In the genomic region with DNA sequence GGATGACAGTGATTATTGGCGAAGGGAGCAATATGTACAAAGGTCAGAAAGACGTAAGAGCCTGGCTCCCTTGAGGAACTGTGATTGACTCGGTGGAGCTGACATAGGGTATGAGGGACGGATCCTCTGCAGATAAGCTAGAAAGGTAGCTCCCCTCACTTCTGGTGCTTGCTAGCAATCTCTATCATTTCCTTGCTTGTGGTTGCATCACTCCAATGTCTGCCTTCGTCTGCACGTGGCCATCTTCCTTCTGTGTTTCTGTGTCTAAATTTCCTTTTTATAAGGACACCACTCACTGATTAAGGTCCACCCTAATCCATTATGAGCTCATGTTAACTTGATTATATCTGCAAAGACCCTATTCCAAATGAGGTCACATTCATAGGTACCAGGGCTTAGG, we compare ENCODE assay signal across 30 cellular contexts.
"Had no signal": no experiment of that assay in that cellular context is flagged by ENCODE, and none has a peak within 500 bp of the region (broad histone marks: within the 10 kb centered on the region; RNA-seq: fewer than 3 reads in every experiment).

No MANE protein-coding gene starts in this region.

- H3K27ac ChIP-seq: adrenal gland, body of pancreas, esophagus muscularis mucosa, foreskin keratinocyte, gastrocnemius medialis, heart right ventricle had no signal

- DNase-seq: activated CD4-positive, alpha-beta memory T cell treated with anti-CD3 and anti-CD28 coated beads, Interleukin-2, amount 10 ng/mL, durations not matched to agents 7 days and 5 days; activated CD4-positive, alpha-beta T cell treated with anti-CD3 and anti-CD28 coated beads for 36 hours; activated CD4-positive, alpha-beta T cell treated with anti-CD3 and anti-CD28 coated beads, Interleukin-2, amount 10 ng/mL, durations not matched to agents 24 days and 14 days; activated CD4-positive, CD25-positive, alpha-beta regulatory T cell; activated CD4-positive, CD25-positive, alpha-beta regulatory T cell treated with anti-CD3 and anti-CD28 coated beads, Interleukin-2, amount 50 U/mL, for 72 hours; activated CD8-positive, alpha-beta memory T cell treated with anti-CD3 and anti-CD28 coated beads, Interleukin-2, amount 50 U/mL, for 48 hours; activated gamma-delta T cell; activated naive CD4-positive, alpha-beta T cell; activated naive CD4-positive, alpha-beta T cell treated with anti-CD3 and anti-CD28 coated beads, Interleukin-2, amount 50 U/mL, for 16 hours; activated T-cell treated with anti-CD3 and anti-CD28 coated beads for 4 hours; activated T-cell treated with anti-CD3 and anti-CD28 coated beads, Interleukin-2, amount 50 U/mL, for 24 hours; activated T-cell treated with anti-CD3 and anti-CD28 coated beads, Interleukin-2, amount 50 U/mL, for 72 hours; adrenal gland; amygdala; aorta; body of pancreas; caudate nucleus; cortex of kidney; dermis blood vessel endothelial cell; effector CD4-positive, alpha-beta T cell; effector memory CD8-positive, alpha-beta T cell; erythroblast; foreskin keratinocyte; heart right ventricle; T-helper 1 cell; T-helper 17 cell; T1000 had no signal

- FAIRE-seq: colon had no signal

- H3K27me3 ChIP-seq: adrenal gland, body of pancreas, esophagus muscularis mucosa, gastrocnemius medialis had no signal

- H3K36me3 ChIP-seq: adrenal gland, esophagus muscularis mucosa, gastrocnemius medialis, heart right ventricle had no signal

- H3K4me1 ChIP-seq: adrenal gland, body of pancreas, esophagus muscularis mucosa, foreskin keratinocyte had no signal

- H3K9me3 ChIP-seq: adrenal gland, body of pancreas, esophagus muscularis mucosa, gastrocnemius medialis, heart right ventricle had no signal

- H3K4me3 ChIP-seq: adrenal gland, body of pancreas, esophagus muscularis mucosa, gastrocnemius medialis, heart right ventricle had no signal

- ATAC-seq: activated CD4-positive, alpha-beta T cell treated with anti-CD3 and anti-CD28 coated beads for 36 hours; activated T-cell treated with anti-CD3 and anti-CD28 coated beads, Interleukin-2, amount 50 U/mL, for 72 hours; body of pancreas; effector memory CD8-positive, alpha-beta T cell; foreskin keratinocyte; gastrocnemius medialis; heart right ventricle; T-helper 17 cell had no signal
